In genomic region chr1:166111430-166111829, GRCh38 we compare ENCODE assay signal across 29 cellular contexts. TPM values are rescaled to one million over a fixed set of nuclear protein-coding genes. Genes with fewer than 3 reads are reported as not detected.
"Had no signal": no experiment of that assay in that cellular context is flagged by ENCODE, and none has a peak within 500 bp of the region (broad histone marks: within the 10 kb centered on the region; RNA-seq: fewer than 3 reads in every experiment).

No MANE protein-coding gene starts in this region.

- H3K27me3 ChIP-seq: dorsolateral prefrontal cortex, esophagus squamous epithelium, gastrocnemius medialis, heart right ventricle had no signal

- DNase-seq: dermis blood vessel endothelial cell; dorsolateral prefrontal cortex; effector CD4-positive, alpha-beta T cell; effector memory CD4-positive, alpha-beta T cell; erythroblast; esophagus squamous epithelium; foreskin fibroblast; foreskin melanocyte; gastrocnemius medialis; glutamatergic neuron; head of caudate nucleus; heart right ventricle; hippocampal formation; kidney; kidney glomerular epithelial cell; left ventricle myocardium inferior; lower lobe of right lung; mesenchymal stem cell; naive B cell had no signal

- H3K9me3 ChIP-seq: esophagus squamous epithelium, gastrocnemius medialis, lower lobe of right lung, mucosa of descending colon had no signal

- ATAC-seq: esophagus mucosa, gastrocnemius medialis, heart right ventricle, lower lobe of right lung, mucosa of descending colon had no signal

- H3K27ac Mint-ChIP-seq: mesothelial cell of epicardium, naive B cell had no signal

- H3K4me1 Mint-ChIP-seq: mesothelial cell of epicardium, naive B cell had no signal

- H3K9me3 Mint-ChIP-seq: mesothelial cell of epicardium had no signal

- H3K4me1 ChIP-seq: esophagus squamous epithelium, heart right ventricle, left ventricle myocardium inferior, lower lobe of right lung had no signal

- H3K4me3 ChIP-seq: coronary artery, dorsolateral prefrontal cortex, esophagus squamous epithelium, gastrocnemius medialis, heart right ventricle, left ventricle myocardium inferior, lower lobe of right lung, mucosa of descending colon had no signal

- H3K36me3 ChIP-seq: esophagus squamous epithelium, gastrocnemius medialis, heart right ventricle, left ventricle myocardium inferior, lower lobe of right lung had no signal

- H3K27ac ChIP-seq: coronary artery, dorsolateral prefrontal cortex, epithelial cell of prostate, esophagus squamous epithelium, gastrocnemius medialis, heart right ventricle, left ventricle myocardium inferior, lower lobe of right lung had no signal

- H3K27me3 Mint-ChIP-seq: naive B cell had no signal

- H3K4me3 Mint-ChIP-seq: mesothelial cell of epicardium, naive B cell had no signal

- FAIRE-seq: colon, endometrium, islet of Langerhans, kidney had no signal

- H3K36me3 Mint-ChIP-seq: mesothelial cell of epicardium, naive B cell had no signal

RNA-seq across cellular contexts. Expression of gene FAM78B, which starts 55.4 kb away (rescaled TPM):
- total RNA-seq: glomerular endothelial cell, myocyte had no signal
